In the genomic region with DNA sequence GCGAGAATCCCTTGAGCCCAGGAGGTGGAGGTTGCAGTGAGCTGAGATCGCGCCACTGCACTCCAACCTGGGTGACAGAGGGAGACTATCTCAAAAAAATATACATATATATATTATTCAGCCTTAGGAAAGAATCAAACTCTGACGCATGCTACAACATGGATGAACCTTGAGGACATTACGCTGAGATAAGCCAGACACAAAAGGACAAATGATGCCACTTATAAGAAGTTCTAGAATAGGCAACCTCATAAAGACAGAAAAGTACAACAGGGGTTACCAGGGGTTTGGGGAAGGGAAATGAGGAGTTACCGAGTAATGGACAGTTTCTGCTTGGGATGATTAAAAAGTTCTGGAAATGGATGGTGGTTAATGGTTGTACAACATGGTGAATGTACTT, we compare ENCODE assay signal across 1 cellular context.
TF ChIP-seq lines count a peak whose summit lies in the region.

No MANE protein-coding gene starts in this region.

TF ChIP-seq in GM12878, 131 proteins besides CTCF, POLR2A, EP300 and RAD21:
- TF ChIP-seq SMAD5 (IDR thresholded peaks at IDR 0.05; ENCODE audit: low read depth) (no peak; the same call in 1 of the 2 replicates), SUPT20H (IDR thresholded peaks at IDR 0.05; ENCODE audit: borderline replicate concordance, control insufficient read depth, low read depth, low read length) (no peak), DPF2 (IDR thresholded peaks at IDR 0.05) (no peak), SMC3 (IDR thresholded peaks at IDR 0.05; ENCODE audit: borderline replicate concordance, low read length) (no peak)
